ENCODE assay signal across 8 cellular contexts in the genomic region with DNA sequence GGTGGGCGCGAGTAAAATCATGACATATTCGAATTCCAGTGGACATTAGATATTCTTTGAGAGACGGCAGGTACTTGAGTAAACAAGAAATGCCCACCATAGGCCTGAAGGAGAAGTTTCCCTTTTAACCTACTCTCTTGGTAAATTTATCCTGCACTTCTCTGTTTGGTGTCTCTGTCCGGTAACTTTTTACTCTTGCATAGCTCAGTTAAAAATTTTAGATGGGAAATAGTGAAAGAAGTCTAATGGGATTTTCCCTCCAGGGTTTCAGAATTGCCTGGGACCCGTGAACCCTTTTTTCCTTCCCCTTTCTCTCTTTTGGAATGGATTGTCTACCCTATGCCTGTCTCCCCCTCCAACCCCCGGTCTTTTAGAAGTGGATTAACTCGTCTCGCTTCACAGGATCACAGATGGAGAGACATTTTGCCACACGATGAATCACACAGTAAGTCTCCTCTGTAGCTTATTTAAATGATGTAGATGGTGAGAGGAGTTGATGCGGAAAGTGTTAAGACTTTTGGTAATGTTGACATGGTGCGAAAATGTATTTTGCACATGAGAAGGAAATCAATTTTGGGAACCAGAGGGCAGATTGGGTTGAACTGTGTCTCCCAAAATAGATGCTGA. TPM values are rescaled to one million over a fixed set of nuclear protein-coding genes. Genes with fewer than 3 reads are reported as not detected.
DNase-seq lines count a peak whose midpoint lies in the region; ATAC-seq, FAIRE-seq and TF ChIP-seq lines count a peak whose summit lies in the region.

No MANE protein-coding gene starts in this region.

- H3K27ac ChIP-seq in right atrium auricular region = peak overlapping the region; percentile 91 to 94

- peaks cover 4% of the 10 kb centered on the region for H3K36me3 ChIP-seq in right atrium auricular region

- H3K4me3 ChIP-seq in right atrium auricular region = peak overlapping the region; percentile 87 to 97
- H3K4me3 ChIP-seq in fibroblast of mammary gland (ENCODE audit: control insufficient read depth, low read depth, low read length) = peak overlapping the region; percentile 91
- H3K4me3 ChIP-seq in retinal pigment epithelial cell (ENCODE audit: low read length) = peak overlapping the region; percentile 95

- ATAC-seq in HG03025 (IDR thresholded peaks at IDR 0.05; ENCODE audit: low FRiP score, unreplicated experiment) = peak; percentile 7

- no peaks in the 10 kb centered on the region for H3K27me3 ChIP-seq in right atrium auricular region

- TF ChIP-seq POLR2A in H54 (IDR thresholded peaks at IDR 0.05; ENCODE audit: low read depth, low read length) = no peak

- DNase-seq in right atrium auricular region (ENCODE audit: low spot score) = no peak
- no peak for DNase-seq in cardiac septum (ENCODE audit: low spot score)
- peak; percentile 8 for DNase-seq in SK-MEL-5 (ENCODE audit: low read depth, low spot score)
- DNase-seq in fibroblast of mammary gland (ENCODE audit: low read depth) = no peak
- peak; percentile 45 for DNase-seq in retinal pigment epithelial cell (ENCODE audit: low read depth)
- DNase-seq in H54 (ENCODE audit: insufficient read length, low spot score) = no peak
- no peak for DNase-seq in NCI-H187 treated with DMSO at 0.1 percent for 48 hours (lab: John Stamatoyannopoulos, UW)

- in situ Hi-C loops in SK-MEL-5 (cut with HindIII; ENCODE audit: low pct_unique_long_range_greater_than_20kb, low sequenced_read_pairs) = no loop called here

- H3K4me1 ChIP-seq in right atrium auricular region = peaks cover 0 to 10% of the 10 kb centered on the region in 2 donors

- peak in 1 of 2 donors; percentile 2 for TF ChIP-seq CTCF in right atrium auricular region (IDR thresholded peaks at IDR 0.05)
- TF ChIP-seq CTCF in fibroblast of mammary gland (conservative IDR thresholded peaks at IDR 0.05; ENCODE audit: control insufficient read depth, insufficient read depth, low read depth, low read length) = no peak
- no peak for TF ChIP-seq CTCF in retinal pigment epithelial cell (conservative IDR thresholded peaks at IDR 0.05; ENCODE audit: low read depth, low read length)

- no peaks in the 10 kb centered on the region for H3K9me3 ChIP-seq in right atrium auricular region

- FAIRE-seq in H54 (lab: Jason Lieb, UNC) = no peak

- intact Hi-C loops in cardiac septum (cut with DNase I) = loop anchor here (5.0 kb wide), 1 partner anchor 422 kb away; no protein-coding TSS in a partner anchor

RNA-seq across cellular contexts. Expression of gene MIPEP, which starts 0.5 kb away (rescaled TPM):
- total RNA-seq in right atrium auricular region (100 to 1,000 TPM in 1 of 2 donors, 10 to 100 TPM in 1; 60.4 to 107 TPM), cardiac septum (30.4 TPM)
- total RNA-seq in SK-MEL-5 (2014; rRNA removed; shearing (Covaris generic)) = 62.1 and 63.7 TPM in 2 replicates
- polyA plus RNA-seq in SK-MEL-5 (2015; cell fraction: cytosol; rRNA removed) = 41.2 and 41.5 TPM in 2 replicates
- polyA plus RNA-seq in SK-MEL-5 (2015; cell fraction: nucleus; rRNA removed) = 19.0 and 22.9 TPM in 2 replicates

RNA-seq across cellular contexts. Expression of gene C1QTNF9B, which starts 7.6 kb away (rescaled TPM):
- total RNA-seq in right atrium auricular region = 1 to 10 TPM in 1 of 2 donors, not detected in 1; 1.5 TPM
- total RNA-seq in cardiac septum = 0.48 TPM
- not detected in 2 replicates for total RNA-seq in SK-MEL-5 (2014; rRNA removed; shearing (Covaris generic))
- not detected in 2 replicates for polyA plus RNA-seq in SK-MEL-5 (2015; cell fraction: cytosol; rRNA removed)
- polyA plus RNA-seq in SK-MEL-5 (2015; cell fraction: nucleus; rRNA removed) = not detected in 2 replicates

Comparison
In these comparisons a context has a peak if more than half of its experiments do, and no peak if none do; other contexts are left out.
1. DNase-seq: peak in SK-MEL-5 (single experiment) and retinal pigment epithelial cell (single experiment); none in right atrium auricular region (single experiment), cardiac septum (single experiment), fibroblast of mammary gland (single experiment), H54 (single experiment) and NCI-H187 treated with DMSO at 0.1 percent for 48 hours (single experiment).
2. Peak in every context shown above with its lines, with median percentiles within 50 percentile points of each other: H3K4me3 ChIP-seq.